In genomic region chr7:66281678-66282593, GRCh38 we compare ENCODE assay signal across 8 cellular contexts.
DNase-seq lines count a peak whose midpoint lies in the region; TF ChIP-seq lines count a peak whose summit lies in the region.

No MANE protein-coding gene starts in this region.

- no peaks in the 10 kb centered on the region for H3K36me3 ChIP-seq in adrenal gland (replicated peaks in 1 of 2)
- H3K36me3 ChIP-seq in suprapubic skin: no peaks in the 10 kb centered on the region

- no peaks in the 10 kb centered on the region for H3K9me3 ChIP-seq in adrenal gland (replicated peaks in 1 of 3)
- H3K9me3 ChIP-seq in suprapubic skin: no peaks in the 10 kb centered on the region

- no peak overlapping the region for H3K4me3 ChIP-seq in HL-60 (replicated peaks; ENCODE audit: insufficient read depth, low read length)
- no peak overlapping the region for H3K4me3 ChIP-seq in adrenal gland
- no peak overlapping the region for H3K4me3 ChIP-seq in suprapubic skin

- DNase-seq in HL-60 (ENCODE audit: low read depth in 1 of 2, low spot score in 1 of 2): peak in 1 of 2 experiments; percentile 60
- peak; percentile 31 to 66 (median 45) for DNase-seq in adrenal gland
- DNase-seq in hepatic stellate cell (ENCODE audit: low spot score): peak; percentile 67
- DNase-seq in suprapubic skin (ENCODE audit: low spot score in 2 of 2): no peak
- no peak for DNase-seq in NCI-H524 (lab: John Stamatoyannopoulos, UW)
- no peak for DNase-seq in activated gamma-delta T cell treated with Interleukin-2 at 50 U/mL for 16 hours
- DNase-seq in T-helper 9 cell: no peak
- no peak for DNase-seq in activated CD4-positive, CD25-positive, alpha-beta regulatory T cell treated with anti-CD3 and anti-CD28 coated beads, Interleukin-2, amount 50 U/mL, for 72 hours

- TF ChIP-seq CTCF in HL-60 (IDR thresholded peaks at IDR 0.05; ENCODE audit: insufficient read depth, low read length) (no peak), adrenal gland (IDR thresholded peaks at IDR 0.05) (no peak), suprapubic skin (IDR thresholded peaks at IDR 0.05) (no peak)

- 51 to 61% (median 57%) methylated on average over 7 to 8 of the region's 8 CpGs for WGBS in adrenal gland, 4 donors
- 39% methylated on average over 8 of the region's 8 CpGs for WGBS in suprapubic skin

- H3K4me1 ChIP-seq in adrenal gland (replicated peaks in 1 of 2) (peaks cover 16 to 27% of the 10 kb centered on the region in 2 donors), suprapubic skin (peaks cover 25% of the 10 kb centered on the region)

- H3K27me3 ChIP-seq in HL-60 (ENCODE audit: insufficient read depth, poor library complexity, severe bottlenecking): no peaks in the 10 kb centered on the region
- no peaks in the 10 kb centered on the region for H3K27me3 ChIP-seq in adrenal gland
- H3K27me3 ChIP-seq in suprapubic skin: no peaks in the 10 kb centered on the region

- intact Hi-C loops in adrenal gland (cut with DNase I): no loop called here

- no peak for TF ChIP-seq EP300 in suprapubic skin (IDR thresholded peaks at IDR 0.05)

- no peak for TF ChIP-seq POLR2A in adrenal gland (IDR thresholded peaks at IDR 0.05)
- no peak for TF ChIP-seq POLR2A in suprapubic skin (IDR thresholded peaks at IDR 0.05)

- H3K27ac ChIP-seq in HL-60 (replicated peaks) (peak overlapping the region; percentile 18), adrenal gland (peak overlapping the region in 4 of 5 donors; percentile 8 to 70 (median 46)), suprapubic skin (peak overlapping the region; percentile 52)

Comparison
In these comparisons a context has a peak if more than half of its experiments do, and no peak if none do; other contexts are left out.
1. DNase-seq: peak in adrenal gland (7 of 7) and hepatic stellate cell (single experiment); none in suprapubic skin (0 of 2), NCI-H524 (0 of 2), activated gamma-delta T cell treated with Interleukin-2 at 50 U/mL for 16 hours (single experiment), T-helper 9 cell (single experiment) and activated CD4-positive, CD25-positive, alpha-beta regulatory T cell treated with anti-CD3 and anti-CD28 coated beads, Interleukin-2, amount 50 U/mL, for 72 hours (single experiment).
2. Peak in every context shown above with its lines, with median percentiles within 50 percentile points of each other: H3K27ac ChIP-seq.